ENCODE assay signal across 1 cellular context in genomic region chr7:22333680-22334141, GRCh38.
TF ChIP-seq lines count a peak whose summit lies in the region.

No MANE protein-coding gene starts in this region.

TF ChIP-seq in WTC11, 78 proteins besides CTCF, POLR2A, EP300 and RAD21 (continued from another document):
- no peak for TF ChIP-seq ZNF423 (CRISPR knock-in tag; IDR thresholded peaks at IDR 0.05)
- TF ChIP-seq, protein P1, sequence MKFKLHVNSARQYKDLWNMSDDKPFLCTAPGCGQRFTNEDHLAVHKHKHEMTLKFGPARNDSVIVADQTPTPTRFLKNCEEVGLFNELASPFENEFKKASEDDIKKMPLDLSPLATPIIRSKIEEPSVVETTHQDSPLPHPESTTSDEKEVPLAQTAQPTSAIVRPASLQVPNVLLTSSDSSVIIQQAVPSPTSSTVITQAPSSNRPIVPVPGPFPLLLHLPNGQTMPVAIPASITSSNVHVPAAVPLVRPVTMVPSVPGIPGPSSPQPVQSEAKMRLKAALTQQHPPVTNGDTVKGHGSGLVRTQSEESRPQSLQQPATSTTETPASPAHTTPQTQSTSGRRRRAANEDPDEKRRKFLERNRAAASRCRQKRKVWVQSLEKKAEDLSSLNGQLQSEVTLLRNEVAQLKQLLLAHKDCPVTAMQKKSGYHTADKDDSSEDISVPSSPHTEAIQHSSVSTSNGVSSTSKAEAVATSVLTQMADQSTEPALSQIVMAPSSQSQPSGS (CRISPR knock-in tag; IDR thresholded peaks at IDR 0.05; ENCODE audit: borderline replicate concordance, low read depth) = no peak
- no peak for TF ChIP-seq ZNF317 (CRISPR knock-in tag; IDR thresholded peaks at IDR 0.05; ENCODE audit: borderline replicate concordance, low read depth)
- TF ChIP-seq HMGA2 (CRISPR knock-in tag; IDR thresholded peaks at IDR 0.05) = no peak
- TF ChIP-seq ETV6 (CRISPR knock-in tag; IDR thresholded peaks at IDR 0.05) = no peak
- no peak for TF ChIP-seq ESRRA (CRISPR knock-in tag; IDR thresholded peaks at IDR 0.05; ENCODE audit: borderline replicate concordance)
- no peak for TF ChIP-seq JUN (CRISPR knock-in tag; IDR thresholded peaks at IDR 0.05)
- no peak for TF ChIP-seq RELA (CRISPR knock-in tag; IDR thresholded peaks at IDR 0.05; ENCODE audit: borderline replicate concordance)
- TF ChIP-seq TEAD4 (CRISPR knock-in tag; IDR thresholded peaks at IDR 0.05) = no peak
- TF ChIP-seq, protein P2, sequence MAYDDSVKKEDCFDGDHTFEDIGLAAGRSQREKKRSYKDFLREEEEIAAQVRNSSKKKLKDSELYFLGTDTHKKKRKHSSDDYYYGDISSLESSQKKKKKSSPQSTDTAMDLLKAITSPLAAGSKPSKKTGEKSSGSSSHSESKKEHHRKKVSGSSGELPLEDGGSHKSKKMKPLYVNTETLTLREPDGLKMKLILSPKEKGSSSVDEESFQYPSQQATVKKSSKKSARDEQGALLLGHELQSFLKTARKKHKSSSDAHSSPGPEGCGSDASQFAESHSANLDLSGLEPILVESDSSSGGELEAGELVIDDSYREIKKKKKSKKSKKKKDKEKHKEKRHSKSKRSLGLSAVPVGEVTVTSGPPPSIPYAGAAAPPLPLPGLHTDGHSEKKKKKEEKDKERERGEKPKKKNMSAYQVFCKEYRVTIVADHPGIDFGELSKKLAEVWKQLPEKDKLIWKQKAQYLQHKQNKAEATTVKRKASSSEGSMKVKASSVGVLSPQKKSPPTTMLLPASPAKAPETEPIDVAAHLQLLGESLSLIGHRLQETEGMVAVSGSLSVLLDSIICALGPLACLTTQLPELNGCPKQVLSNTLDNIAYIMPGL (CRISPR knock-in tag; IDR thresholded peaks at IDR 0.05) = no peak
